In genomic region chr10:133358920-133359300, GRCh38 we compare ENCODE assay signal across 28 cellular contexts. TPM values are rescaled to one million over a fixed set of nuclear protein-coding genes. Genes with fewer than 3 reads are reported as not detected.
DNase-seq lines count a peak whose midpoint lies in the region; ATAC-seq and TF ChIP-seq lines count a peak whose summit lies in the region.
"Had no signal": no experiment of that assay in that cellular context is flagged by ENCODE, and none has a peak within 500 bp of the region (broad histone marks: within the 10 kb centered on the region; RNA-seq: fewer than 3 reads in every experiment).

No MANE protein-coding gene starts in this region.

- H3K9me3 ChIP-seq in left ventricle myocardium inferior (replicated peaks): no peaks in the 10 kb centered on the region
- H3K9me3 ChIP-seq in gastroesophageal sphincter: no peaks in the 10 kb centered on the region
- H3K9me3 ChIP-seq in neuronal stem cell (replicated peaks in 1 of 2; ENCODE audit: control insufficient read depth in 2 of 2, insufficient read depth in 1 of 2, low read depth in 1 of 2, low read length in 2 of 2): peaks cover 0 to 6% of the 10 kb centered on the region in 2 donors
- H3K9me3 ChIP-seq: prostate gland had no signal

- no peak overlapping the region for H2AFZ ChIP-seq in neuronal stem cell (ENCODE audit: low read length)

- TF ChIP-seq POLR2A in gastroesophageal sphincter (IDR thresholded peaks at IDR 0.05): no peak

- no peak overlapping the region for H3K9ac ChIP-seq in neuronal stem cell (ENCODE audit: low read depth, low read length, poor library complexity)

- TF ChIP-seq EP300 in gastroesophageal sphincter (IDR thresholded peaks at IDR 0.05): no peak

- intact Hi-C loops in left ventricle myocardium inferior (cut with micrococcal nuclease): no loop called here
- intact Hi-C loops in cardiac septum (cut with DNase I): no loop called here

- no peak overlapping the region for H2BK5ac ChIP-seq in neuronal stem cell (ENCODE audit: low read length)

- peak overlapping the region; percentile 100 for H2AK5ac ChIP-seq in neuronal stem cell (ENCODE audit: low read depth, low read length)

- H3K4me1 ChIP-seq in left ventricle myocardium inferior (peaks cover 31% of the 10 kb centered on the region), gastroesophageal sphincter (peaks cover 0 to 24% (median 11%) of the 10 kb centered on the region in 3 donors), neuronal stem cell (ENCODE audit: control insufficient read depth in 2 of 2, insufficient read depth in 1 of 2, low read depth in 1 of 2, low read length in 2 of 2) (peaks cover 0 to 6% of the 10 kb centered on the region in 2 donors)
- H3K4me1 ChIP-seq: foreskin keratinocyte had no signal

- H2BK15ac ChIP-seq in neuronal stem cell (ENCODE audit: low read length): peak overlapping the region; percentile 92

- H3K18ac ChIP-seq in neuronal stem cell (ENCODE audit: low read length): no peak overlapping the region

- no peak overlapping the region for H3K23ac ChIP-seq in neuronal stem cell (ENCODE audit: low read depth, low read length, poor library complexity)

- no peak overlapping the region for H4K91ac ChIP-seq in neuronal stem cell (ENCODE audit: low read depth, low read length, poor library complexity)

- H3K4me2 ChIP-seq in neuronal stem cell (ENCODE audit: insufficient read depth, low read length, poor library complexity, severe bottlenecking): no peak overlapping the region

- WGBS in gastroesophageal sphincter (ENCODE audit: low coverage in 1 of 2), 2 donors: no CpG with 5 or more reads among the region's 11 CpGs
- no CpG with 5 or more reads among the region's 11 CpGs for WGBS in neuronal stem cell (ENCODE audit: extremely low coverage in 2 of 2, insufficient read length in 2 of 2, insufficient replicate concordance in 1 of 2), 2 donors

- TF ChIP-seq CTCF in left ventricle myocardium inferior (IDR thresholded peaks at IDR 0.05; ENCODE audit: borderline replicate concordance) (no peak), gastroesophageal sphincter (IDR thresholded peaks at IDR 0.05) (no peak)

- no peak overlapping the region for H4K8ac ChIP-seq in neuronal stem cell (ENCODE audit: low read depth, low read length)

- H2BK120ac ChIP-seq in neuronal stem cell (ENCODE audit: low read depth, low read length): peak overlapping the region; percentile 72

- no peak overlapping the region for H3K14ac ChIP-seq in neuronal stem cell (ENCODE audit: low read length)

- no peak for DNase-seq in left ventricle myocardium inferior
- no peak for DNase-seq in cardiac septum (ENCODE audit: low spot score)
- no peak for DNase-seq in neuronal stem cell (ENCODE audit: low spot score)
- no peak for DNase-seq in iPS-NIHi11 (ENCODE audit: low spot score)
- no peak for DNase-seq in MV-4-11 (lab: John Stamatoyannopoulos, UW)
- DNase-seq in HCEC 1CT: no peak
- DNase-seq: ACHN; activated CD4-positive, alpha-beta T cell treated with anti-CD3 and anti-CD28 coated beads, Interleukin-2, amount 50 U/mL, for 4 hours; activated CD8-positive, alpha-beta memory T cell treated with anti-CD3 and anti-CD28 coated beads, Interleukin-2, amount 50 U/mL, for 4 hours; cerebellar nuclear complex; effector memory CD4-positive, alpha-beta T cell; EL; foreskin keratinocyte; H9; hypothalamus; NCI-H1930; stimulated activated CD4-positive, alpha-beta T cell treated with anti-CD3 and anti-CD28 coated beads, Interleukin-1b, Interleukin-23, amount 100 ng/mL, for 48 hours; WERI-Rb-1 had no signal

- H3K79me1 ChIP-seq in neuronal stem cell (ENCODE audit: low read depth, low read length): peaks cover 6% of the 10 kb centered on the region

- no peaks in the 10 kb centered on the region for H3K27me3 ChIP-seq in left ventricle myocardium inferior (ENCODE audit: low read depth)
- H3K27me3 ChIP-seq in gastroesophageal sphincter: peaks cover 37% of the 10 kb centered on the region
- H3K27me3 ChIP-seq in neuronal stem cell (ENCODE audit: control insufficient read depth in 3 of 3, insufficient read depth in 3 of 3, low read depth in 1 of 3, low read length in 3 of 3): peaks cover 0 to 2% (median 0%) of the 10 kb centered on the region in 3 experiments

- no peak for ATAC-seq in gastroesophageal sphincter
- ATAC-seq in HG03108 (IDR thresholded peaks at IDR 0.05; ENCODE audit: unreplicated experiment): no peak
- ATAC-seq: activated T-helper 17 cell treated with anti-CD3 and anti-CD28 coated beads, Interleukin-2, amount 50 U/mL, for 72 hours had no signal

- H3K27ac ChIP-seq in left ventricle myocardium inferior (replicated peaks): peak overlapping the region; percentile 76
- peak overlapping the region in 3 of 4 donors; percentile 34 to 76 (median 66) for H3K27ac ChIP-seq in gastroesophageal sphincter
- no peak overlapping the region for H3K27ac ChIP-seq in neuronal stem cell (replicated peaks; ENCODE audit: low read length)
- H3K27ac ChIP-seq: foreskin keratinocyte, prostate gland, SK-N-MC, WERI-Rb-1 had no signal

- H3K36me3 ChIP-seq in left ventricle myocardium inferior (peaks cover 22% of the 10 kb centered on the region), gastroesophageal sphincter (peaks cover 0 to 36% of the 10 kb centered on the region in 2 donors), neuronal stem cell (replicated peaks in 1 of 2; ENCODE audit: control insufficient read depth in 2 of 2, insufficient read depth in 2 of 2, low read length in 2 of 2) (peaks cover 18 to 24% of the 10 kb centered on the region in 2 donors)
- H3K36me3 ChIP-seq: prostate gland had no signal

- H3K4me3 ChIP-seq in left ventricle myocardium inferior (no peak overlapping the region), gastroesophageal sphincter (no peak overlapping the region), neuronal stem cell (ENCODE audit: low read length in 2 of 2) (no peak overlapping the region)
- H3K4me3 ChIP-seq: prostate gland, SK-N-MC had no signal

- H2BK12ac ChIP-seq in neuronal stem cell (ENCODE audit: low read length): peak overlapping the region; percentile 6

- no peak overlapping the region for H3K4ac ChIP-seq in neuronal stem cell (ENCODE audit: low read length)

RNA-seq across cellular contexts. Expression of gene FUOM, which starts 1.1 kb away (rescaled TPM):
- total RNA-seq in left ventricle myocardium inferior (5.1 TPM), cardiac septum (6.1 TPM), gastroesophageal sphincter (10 to 100 TPM in 2 of 4 donors, 1 to 10 TPM in 2; 5.4 to 15.7 (median 10.8) TPM)
- 16.2 TPM for polyA plus RNA-seq in neuronal stem cell (2013, experiment 1 of 2)
- polyA plus RNA-seq in neuronal stem cell (2013, experiment 2 of 2): 16.5 TPM
- polyA plus RNA-seq: neural cell had no signal

RNA-seq across cellular contexts. Expression of gene PRAP1, which starts 11.7 kb away (rescaled TPM):
- total RNA-seq in left ventricle myocardium inferior (not detected), cardiac septum (not detected), gastroesophageal sphincter (not detected)
- 0.52 TPM for polyA plus RNA-seq in neuronal stem cell (2013, experiment 1 of 2)
- 0.43 TPM for polyA plus RNA-seq in neuronal stem cell (2013, experiment 2 of 2)
- total RNA-seq: activated T-helper 17 cell treated with anti-CD3 and anti-CD28 coated beads, Interleukin-2, amount 50 U/mL, for 72 hours; foreskin keratinocyte; lower leg skin; RPMI7951; skeletal muscle tissue; T-helper 2 cell treated with Interferon-gamma antibody and Interleukin-4, amounts not matched to agents 100 ng/mL and 5 ng/mL, for 36 hours had no signal
- polyA plus RNA-seq: foreskin keratinocyte, neural cell had no signal

RNA-seq across cellular contexts. Expression of gene ECHS1, which starts 14.2 kb away (rescaled TPM):
- 212 TPM for total RNA-seq in left ventricle myocardium inferior
- total RNA-seq in cardiac septum: 152 TPM
- total RNA-seq in gastroesophageal sphincter: 10 to 100 TPM; 67.7 to 81.8 (median 72.4) TPM
- polyA plus RNA-seq in neuronal stem cell (2013, experiment 1 of 2): 61.5 TPM
- polyA plus RNA-seq in neuronal stem cell (2013, experiment 2 of 2): 63.2 TPM

RNA-seq across cellular contexts. Expression of gene PAOX, which starts 20.2 kb away (rescaled TPM):
- total RNA-seq in left ventricle myocardium inferior (2.9 TPM), cardiac septum (2.9 TPM), gastroesophageal sphincter (10 to 100 TPM in 2 of 4 donors, 1 to 10 TPM in 2; 7.1 to 14.5 (median 9.6) TPM)
- 6.1 TPM for polyA plus RNA-seq in neuronal stem cell (2013, experiment 1 of 2)
- 5.9 TPM for polyA plus RNA-seq in neuronal stem cell (2013, experiment 2 of 2)

RNA-seq across cellular contexts. Expression of gene CALY, which starts 22.2 kb away (rescaled TPM):
- not detected for total RNA-seq in left ventricle myocardium inferior
- not detected for total RNA-seq in cardiac septum
- total RNA-seq in gastroesophageal sphincter: 1 to 10 TPM in 2 of 4 donors, under 1 TPM in 1, not detected in 1; 0.47 to 1.5 (median 1.5) TPM
- 9.4 TPM for polyA plus RNA-seq in neuronal stem cell (2013, experiment 1 of 2)
- polyA plus RNA-seq in neuronal stem cell (2013, experiment 2 of 2): 11.0 TPM
- total RNA-seq: activated T-helper 17 cell treated with anti-CD3 and anti-CD28 coated beads, Interleukin-2, amount 50 U/mL, for 72 hours; foreskin keratinocyte; lower leg skin; RPMI7951; skeletal muscle tissue; T-helper 2 cell treated with Interferon-gamma antibody and Interleukin-4, amounts not matched to agents 100 ng/mL and 5 ng/mL, for 36 hours had no signal
- polyA plus RNA-seq: foreskin keratinocyte had no signal
